Comparison of ENCODE assay signal across 12 cellular contexts in genomic region chr18:10040287-10041011, GRCh38.
DNase-seq lines count a peak whose midpoint lies in the region; ATAC-seq and TF ChIP-seq lines count a peak whose summit lies in the region.
"Had no signal": no experiment of that assay in that cellular context is flagged by ENCODE, and none has a peak within 500 bp of the region (broad histone marks: within the 10 kb centered on the region; RNA-seq: fewer than 3 reads in every experiment).

No MANE protein-coding gene starts in this region.

- DNase-seq in HuH-7 (ENCODE audit: low spot score) (peak; percentile 45), esophagus muscularis mucosa (ENCODE audit: extremely low spot score) (no peak), lung (ENCODE audit: low spot score) (no peak), SIG-M5 (lab: John Stamatoyannopoulos, UW) (no peak)
- DNase-seq: activated naive CD8-positive, alpha-beta T cell treated with anti-CD3 and anti-CD28 coated beads, Interleukin-2, amount 10 ng/mL, durations not matched to agents 7 days and 5 days; effector memory CD4-positive, alpha-beta T cell; NCI-H1092 treated with DMSO at 0.1 percent for 48 hours had no signal

- H3K9me3 ChIP-seq in esophagus muscularis mucosa (peaks cover 0 to 23% (median 14%) of the 10 kb centered on the region in 4 donors), lung (ENCODE audit: control insufficient read depth in 2 of 2, insufficient read depth in 1 of 2, low read length in 1 of 2) (peaks cover 0 to 5% of the 10 kb centered on the region in 2 donors), stomach smooth muscle (ENCODE audit: control insufficient read depth in 2 of 2, low read length in 2 of 2) (peaks cover 0 to 10% of the 10 kb centered on the region in 2 donors)

- H3K4me1 ChIP-seq in esophagus muscularis mucosa (peaks cover 0 to 23% (median 23%) of the 10 kb centered on the region in 4 donors), lung (ENCODE audit: control insufficient read depth in 2 of 2, insufficient read depth in 2 of 2, low read length in 2 of 2) (no peaks in the 10 kb centered on the region), stomach smooth muscle (ENCODE audit: control insufficient read depth, insufficient read depth, low read length) (peaks cover 28% of the 10 kb centered on the region)

- H3K9ac ChIP-seq in stomach smooth muscle (ENCODE audit: low read length in 2 of 2), result peak overlapping the region in 1 of 2 donors; percentile 60
- H3K9ac ChIP-seq: BLaER1 treated with 17β-estradiol and CSF1 and Interleukin-3, amounts not matched to agents 10 nM and 100 nM had no signal

- ATAC-seq in lung (ENCODE audit: insufficient read depth, low FRiP score) (no peak), GM18498 (IDR thresholded peaks at IDR 0.05; ENCODE audit: unreplicated experiment) (no peak), HG03159 (IDR thresholded peaks at IDR 0.05; ENCODE audit: unreplicated experiment) (no peak), GM18867 (IDR thresholded peaks at IDR 0.05; ENCODE audit: unreplicated experiment) (no peak)

- TF ChIP-seq CTCF in esophagus muscularis mucosa (IDR thresholded peaks at IDR 0.05) (no peak), lung (IDR thresholded peaks at IDR 0.05; ENCODE audit: control extremely low read depth, extremely low read depth) (no peak)

- H3K36me3 ChIP-seq in esophagus muscularis mucosa, result no peaks in the 10 kb centered on the region
- H3K36me3 ChIP-seq in lung (ENCODE audit: control insufficient read depth in 2 of 2, insufficient read depth in 2 of 2, low read length in 2 of 2), result no peaks in the 10 kb centered on the region
- no peaks in the 10 kb centered on the region for H3K36me3 ChIP-seq in stomach smooth muscle (ENCODE audit: control insufficient read depth in 2 of 2, insufficient read depth in 2 of 2, low read length in 2 of 2)

- no peaks in the 10 kb centered on the region for H3K27me3 ChIP-seq in esophagus muscularis mucosa
- no peaks in the 10 kb centered on the region for H3K27me3 ChIP-seq in lung (ENCODE audit: control insufficient read depth, insufficient read depth)
- H3K27me3 ChIP-seq in stomach smooth muscle (ENCODE audit: control insufficient read depth in 1 of 2, insufficient read depth in 2 of 2, low read length in 2 of 2), result no peaks in the 10 kb centered on the region
- H3K27me3 ChIP-seq: BLaER1 treated with 17β-estradiol and CSF1 and Interleukin-3, amounts not matched to agents 10 nM and 100 nM had no signal

- intact Hi-C loops in esophagus muscularis mucosa (cut with DNase I), result no loop called here

- H3K27ac ChIP-seq in esophagus muscularis mucosa (replicated peaks in 1 of 4) (peak overlapping the region; percentile 56 to 81 (median 72)), lung (ENCODE audit: low read depth in 1 of 2, low read length in 1 of 2) (peak overlapping the region; percentile 35 to 42), stomach smooth muscle (ENCODE audit: low read length) (peak overlapping the region; percentile 90)
- H3K27ac ChIP-seq: BLaER1 treated with 17β-estradiol and CSF1 and Interleukin-3, amounts not matched to agents 10 nM and 100 nM had no signal

- no peak for TF ChIP-seq POLR2A in esophagus muscularis mucosa (IDR thresholded peaks at IDR 0.05; ENCODE audit: low read depth)

- 37% methylated on average over 4 of the region's 4 CpGs for WGBS in esophagus muscularis mucosa
- 45 to 78% methylated on average over 4 of the region's 4 CpGs for WGBS in lung, 2 donors

- TF ChIP-seq EP300 in esophagus muscularis mucosa (IDR thresholded peaks at IDR 0.05), result no peak

- no peak overlapping the region for H3K4me3 ChIP-seq in esophagus muscularis mucosa
- H3K4me3 ChIP-seq in lung, result no peak overlapping the region
- no peak overlapping the region for H3K4me3 ChIP-seq in stomach smooth muscle (ENCODE audit: low read length in 2 of 2)
- H3K4me3 ChIP-seq: BLaER1 treated with 17β-estradiol and CSF1 and Interleukin-3, amounts not matched to agents 10 nM and 100 nM had no signal

Comparison
In these comparisons a context has a peak if more than half of its experiments do, and no peak if none do; other contexts are left out.
1. H3K27ac ChIP-seq: peak in every context shown above with its lines; median percentile 90 in stomach smooth muscle; 72 in esophagus muscularis mucosa; 38 in lung.